ENCODE assay signal across 2 cellular contexts in the genomic region with DNA sequence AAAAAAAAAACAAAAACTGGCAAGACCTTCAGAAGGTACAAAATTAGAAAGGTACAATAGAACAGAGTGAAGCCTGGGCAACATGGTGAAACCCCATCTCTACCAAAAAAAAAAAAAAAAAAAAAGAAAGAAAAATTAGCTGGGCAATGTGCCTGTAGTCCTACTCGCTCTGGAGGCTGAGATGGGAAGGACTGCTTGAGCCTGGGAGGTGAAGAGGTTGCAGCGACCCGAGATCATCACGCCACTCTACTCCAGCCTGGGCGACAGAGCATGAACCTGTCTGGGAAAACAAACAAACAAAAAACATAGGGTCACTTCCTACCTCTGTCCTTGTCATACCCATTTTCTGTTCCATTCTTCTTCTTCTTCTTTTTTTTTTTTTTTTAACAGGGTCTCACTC.
TF ChIP-seq lines count a peak whose summit lies in the region.

No MANE protein-coding gene starts in this region.

TF ChIP-seq in endothelial cell of umbilical vein, 7 proteins besides CTCF, POLR2A, EP300 and RAD21:
- no peak for TF ChIP-seq EZH2 (IDR thresholded peaks at IDR 0.05; ENCODE audit: borderline replicate concordance, low read depth, low read length, severe bottlenecking)
- TF ChIP-seq MYC (IDR thresholded peaks at IDR 0.05; ENCODE audit: low read depth, low read length) = no peak
- TF ChIP-seq GATA2 (IDR thresholded peaks at IDR 0.05; ENCODE audit: insufficient read depth, insufficient read length, low read depth, low read length) = no peak
- no peak for TF ChIP-seq MAX (IDR thresholded peaks at IDR 0.05; ENCODE audit: insufficient read depth, insufficient read length)
- TF ChIP-seq FOS (IDR thresholded peaks at IDR 0.05; ENCODE audit: borderline replicate concordance, insufficient read depth, low read length) = no peak
- no peak for TF ChIP-seq POLR2AphosphoS5 (IDR thresholded peaks at IDR 0.05; ENCODE audit: insufficient read depth, low read depth, low read length)
- TF ChIP-seq JUN (IDR thresholded peaks at IDR 0.05; ENCODE audit: borderline replicate concordance, insufficient read depth, insufficient read length, low read depth) = no peak

TF ChIP-seq in GM12891, 5 proteins besides CTCF, POLR2A, EP300 and RAD21:
- TF ChIP-seq POLR2AphosphoS5 (IDR thresholded peaks at IDR 0.05; ENCODE audit: low read depth, low read length) (no peak), SPI1 (IDR thresholded peaks at IDR 0.05; ENCODE audit: low read depth, low read length) (no peak), POU2F2 (IDR thresholded peaks at IDR 0.05; ENCODE audit: low read depth, low read length) (no peak), PAX5 (IDR thresholded peaks at IDR 0.05; ENCODE audit: insufficient read depth, low read length, severe bottlenecking) (no peak), TAF1 (IDR thresholded peaks at IDR 0.05; ENCODE audit: low read depth, low read length) (no peak)
